Comparison of ENCODE assay signal across 1 cellular context in the genomic region with DNA sequence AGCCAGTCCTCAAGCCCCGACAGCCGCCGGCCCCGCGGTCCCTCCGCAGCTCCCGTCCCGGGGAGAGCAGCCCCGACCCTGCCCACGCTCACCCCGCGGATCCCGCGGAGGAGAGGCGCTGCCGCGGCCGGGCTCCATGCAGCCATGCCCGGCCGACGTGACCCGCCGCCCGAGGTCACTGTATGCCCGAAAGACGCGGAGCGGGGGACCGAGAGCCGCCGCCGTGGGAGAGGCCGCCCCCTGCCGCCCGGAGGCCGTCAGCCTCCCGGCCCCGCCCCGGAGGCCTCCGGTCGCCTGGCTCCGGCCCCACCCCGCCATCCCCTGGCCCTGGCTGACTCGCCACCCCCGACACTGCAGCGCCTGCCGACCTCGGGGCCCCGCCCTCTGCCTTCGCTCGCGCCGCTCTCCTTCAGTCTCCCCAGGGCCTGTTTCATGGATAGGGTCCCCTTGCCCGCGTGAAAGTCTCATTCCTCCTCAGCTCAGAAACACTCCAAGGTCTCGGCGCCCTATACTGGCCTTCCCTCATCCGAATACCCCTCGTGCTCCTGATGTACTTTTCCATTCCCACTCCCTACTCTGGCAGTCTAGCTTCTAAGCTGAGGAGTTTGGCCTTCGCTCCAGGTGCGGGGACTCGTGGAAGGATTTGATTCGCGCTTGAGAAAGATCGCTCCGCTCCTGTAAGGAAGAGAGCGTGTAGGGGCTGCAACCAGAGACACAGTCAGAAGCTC.
TF ChIP-seq lines count a peak whose summit lies in the region.

A gene with protein sequence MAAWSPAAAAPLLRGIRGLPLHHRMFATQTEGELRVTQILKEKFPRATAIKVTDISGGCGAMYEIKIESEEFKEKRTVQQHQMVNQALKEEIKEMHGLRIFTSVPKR (minus strand): TSS at position 184 of the 728 bp plus-strand sequence. CDS start 38 bp downstream, at position 146.

TF ChIP-seq in WTC11, 78 proteins besides CTCF, POLR2A, EP300 and RAD21 (continued from another document):
- TF ChIP-seq, protein P1, sequence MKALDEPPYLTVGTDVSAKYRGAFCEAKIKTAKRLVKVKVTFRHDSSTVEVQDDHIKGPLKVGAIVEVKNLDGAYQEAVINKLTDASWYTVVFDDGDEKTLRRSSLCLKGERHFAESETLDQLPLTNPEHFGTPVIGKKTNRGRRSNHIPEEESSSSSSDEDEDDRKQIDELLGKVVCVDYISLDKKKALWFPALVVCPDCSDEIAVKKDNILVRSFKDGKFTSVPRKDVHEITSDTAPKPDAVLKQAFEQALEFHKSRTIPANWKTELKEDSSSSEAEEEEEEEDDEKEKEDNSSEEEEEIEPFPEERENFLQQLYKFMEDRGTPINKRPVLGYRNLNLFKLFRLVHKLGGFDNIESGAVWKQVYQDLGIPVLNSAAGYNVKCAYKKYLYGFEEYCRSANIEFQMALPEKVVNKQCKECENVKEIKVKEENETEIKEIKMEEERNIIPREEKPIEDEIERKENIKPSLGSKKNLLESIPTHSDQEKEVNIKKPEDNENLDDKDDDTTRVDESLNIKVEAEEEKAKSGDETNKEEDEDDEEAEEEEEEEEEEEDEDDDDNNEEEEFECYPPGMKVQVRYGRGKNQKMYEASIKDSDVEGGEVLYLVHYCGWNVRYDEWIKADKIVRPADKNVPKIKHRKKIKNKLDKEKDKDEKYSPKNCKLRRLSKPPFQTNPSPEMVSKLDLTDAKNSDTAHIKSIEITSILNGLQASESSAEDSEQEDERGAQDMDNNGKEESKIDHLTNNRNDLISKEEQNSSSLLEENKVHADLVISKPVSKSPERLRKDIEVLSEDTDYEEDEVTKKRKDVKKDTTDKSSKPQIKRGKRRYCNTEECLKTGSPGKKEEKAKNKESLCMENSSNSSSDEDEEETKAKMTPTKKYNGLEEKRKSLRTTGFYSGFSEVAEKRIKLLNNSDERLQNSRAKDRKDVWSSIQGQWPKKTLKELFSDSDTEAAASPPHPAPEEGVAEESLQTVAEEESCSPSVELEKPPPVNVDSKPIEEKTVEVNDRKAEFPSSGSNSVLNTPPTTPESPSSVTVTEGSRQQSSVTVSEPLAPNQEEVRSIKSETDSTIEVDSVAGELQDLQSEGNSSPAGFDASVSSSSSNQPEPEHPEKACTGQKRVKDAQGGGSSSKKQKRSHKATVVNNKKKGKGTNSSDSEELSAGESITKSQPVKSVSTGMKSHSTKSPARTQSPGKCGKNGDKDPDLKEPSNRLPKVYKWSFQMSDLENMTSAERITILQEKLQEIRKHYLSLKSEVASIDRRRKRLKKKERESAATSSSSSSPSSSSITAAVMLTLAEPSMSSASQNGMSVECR (CRISPR knock-in tag; IDR thresholded peaks at IDR 0.05; ENCODE audit: borderline replicate concordance): peak; percentile 37; the same call in 1 of the 2 replicates
- no peak for TF ChIP-seq ATF1 (CRISPR knock-in tag; IDR thresholded peaks at IDR 0.05)
